In genomic region chr20:59823860-59824259, GRCh38 we compare ENCODE assay signal across 17 cellular contexts.
"Had no signal": no experiment of that assay in that cellular context is flagged by ENCODE, and none has a peak within 500 bp of the region (broad histone marks: within the 10 kb centered on the region; RNA-seq: fewer than 3 reads in every experiment).

No MANE protein-coding gene starts in this region.

- DNase-seq: activated CD4-positive, alpha-beta T cell treated with anti-CD3 and anti-CD28 coated beads, Interleukin-2, amount 50 U/mL, for 4 hours; activated CD4-positive, CD25-positive, alpha-beta regulatory T cell treated with anti-CD3 and anti-CD28 coated beads, Interleukin-2, amount 50 U/mL, for 72 hours; activated effector memory CD4-positive, alpha-beta T cell treated with anti-CD3 and anti-CD28 coated beads, Interleukin-2, amount 50 U/mL, for 16 hours; activated T-cell treated with anti-CD3 and anti-CD28 coated beads, Interleukin-2, amount 50 U/mL, for 48 hours; central memory CD4-positive, alpha-beta T cell; effector memory CD8-positive, alpha-beta T cell; natural killer cell; nucleus accumbens; psoas muscle; right lobe of liver; stomach; thyroid gland had no signal

- ATAC-seq: activated naive CD4-positive, alpha-beta T cell treated with anti-CD3 and anti-CD28 coated beads, Interleukin-2, amount 50 U/mL, for 72 hours; effector memory CD8-positive, alpha-beta T cell; heart left ventricle; left lobe of liver; natural killer cell; psoas muscle; right lobe of liver had no signal

- H3K4me3 ChIP-seq: heart left ventricle, psoas muscle, right lobe of liver, smooth muscle cell, stomach, thyroid gland had no signal

- H3K4me1 ChIP-seq: psoas muscle, right lobe of liver, thyroid gland had no signal

- H3K27me3 ChIP-seq: heart left ventricle, right lobe of liver, thyroid gland had no signal

- H3K36me3 ChIP-seq: heart left ventricle, right lobe of liver, stomach, thyroid gland had no signal

- H3K27ac ChIP-seq: epithelial cell of prostate, heart left ventricle, psoas muscle, right lobe of liver, stomach, thyroid gland had no signal

- H3K9me3 ChIP-seq: heart left ventricle, psoas muscle, right lobe of liver, stomach, thyroid gland had no signal

- H3K4me2 ChIP-seq: smooth muscle cell had no signal
